Comparison of ENCODE assay signal across 8 cellular contexts in genomic region chr9:40106003-40106782, GRCh38.
A peak's percentile ranks its signal among the peaks of the same experiment; 100 is the strongest.
DNase-seq lines count a peak whose midpoint lies in the region; ATAC-seq and TF ChIP-seq lines count a peak whose summit lies in the region.
"Not testable (repeated sequence)": the region's sequence is repeated elsewhere in the genome, so short reads cannot be mapped to it uniquely, and the experiment has no call there.

No MANE protein-coding gene starts in this region.

- not testable (repeated sequence) for H2BK12ac ChIP-seq in mesenchymal stem cell (ENCODE audit: low read length in 2 of 2)

- WGBS in mesenchymal stem cell = no CpG with 5 or more reads among the region's 71 CpGs
- 10% methylated on average over 34 of the region's 71 CpGs for WGBS in smooth muscle cell (ENCODE audit: low lambda C conversion rate)

- intact Hi-C loops in vagina (cut with DNase I) = not testable (repeated sequence)

- H3K14ac ChIP-seq in mesenchymal stem cell (ENCODE audit: low read length in 2 of 2) = not testable (repeated sequence)

- H3K4ac ChIP-seq in mesenchymal stem cell (ENCODE audit: low read depth in 1 of 2, low read length in 2 of 2) = not testable (repeated sequence)

- H2AK5ac ChIP-seq in mesenchymal stem cell (ENCODE audit: low read length, severe bottlenecking) = not testable (repeated sequence)

- H3K36me3 ChIP-seq in mesenchymal stem cell (ENCODE audit: control insufficient read depth in 1 of 2, insufficient read depth in 2 of 2, low read depth in 1 of 2, low read length in 2 of 2); smooth muscle cell (ENCODE audit: low read depth); vagina: not testable (repeated sequence)

- H3K4me3 ChIP-seq in LNCaP clone FGC (ENCODE audit: low read depth, low read length) = 0 out of 2 replicates have a peak overlapping the region, but pooled peaks have one; percentile 28
- peak overlapping the region; percentile 62 for H3K4me3 ChIP-seq in fibroblast of pulmonary artery (replicated peaks; ENCODE audit: low read depth, low read length)
- H3K4me3 ChIP-seq in mesenchymal stem cell (ENCODE audit: insufficient read depth in 1 of 2, low read depth in 1 of 2, low read length in 2 of 2) = peak overlapping the region in 1 of 2 experiments; percentile 68
- H3K4me3 ChIP-seq in smooth muscle cell = peak overlapping the region; percentile 67
- peak overlapping the region; percentile 42 to 60 for H3K4me3 ChIP-seq in vagina

- H2BK15ac ChIP-seq in mesenchymal stem cell (ENCODE audit: low read depth, poor library complexity, severe bottlenecking) = not testable (repeated sequence)

- H3K9me3 ChIP-seq in mesenchymal stem cell (ENCODE audit: control insufficient read depth, low read length); smooth muscle cell (replicated peaks; ENCODE audit: low read depth); vagina: not testable (repeated sequence)

- not testable (repeated sequence) for H3K4me2 ChIP-seq in mesenchymal stem cell (ENCODE audit: low read length, poor library complexity, severe bottlenecking)
- H3K4me2 ChIP-seq in smooth muscle cell = peak overlapping the region; percentile 84

- not testable (repeated sequence) for H2BK5ac ChIP-seq in mesenchymal stem cell (ENCODE audit: low read depth, low read length, poor library complexity, severe bottlenecking)

- H2AFZ ChIP-seq in mesenchymal stem cell (ENCODE audit: low read depth, low read length) = not testable (repeated sequence)
- H2AFZ ChIP-seq in smooth muscle cell (ENCODE audit: low read depth) = peak overlapping the region; percentile 90

- H3K18ac ChIP-seq in mesenchymal stem cell (ENCODE audit: low read depth in 1 of 2, low read length in 2 of 2) = not testable (repeated sequence)

- not testable (repeated sequence) for H3K27me3 ChIP-seq in mesenchymal stem cell (ENCODE audit: control insufficient read depth in 1 of 2, insufficient read depth in 1 of 2, low read length in 2 of 2); smooth muscle cell (ENCODE audit: low read depth); vagina

- not testable (repeated sequence) for H3K27ac ChIP-seq in mesenchymal stem cell (ENCODE audit: low read length, poor library complexity, severe bottlenecking); smooth muscle cell (ENCODE audit: low read depth)
- H3K27ac ChIP-seq in vagina = peak overlapping the region; percentile 81

- not testable (repeated sequence) for DNase-seq in LNCaP clone FGC (ENCODE audit: low read depth); smooth muscle cell (lab: John Stamatoyannopoulos, UW; ENCODE audit: unreplicated experiment)
- peak; percentile 50 for DNase-seq in activated CD4-positive, alpha-beta T cell treated with anti-CD3 and anti-CD28 coated beads, Interleukin-2, amount 50 U/mL, for 1 hour
- DNase-seq in astrocyte of the hippocampus (ENCODE audit: low read depth, low spot score) (peak; percentile 56), fibroblast of pulmonary artery (ENCODE audit: low read depth) (peak; percentile 60), mesenchymal stem cell (peak; percentile 8), vagina (ENCODE audit: extremely low spot score in 2 of 2) (peak in 1 of 2 donors; percentile 27)

- H4K91ac ChIP-seq in mesenchymal stem cell (ENCODE audit: low read length) = not testable (repeated sequence)

- H3K4me1 ChIP-seq in mesenchymal stem cell (ENCODE audit: control insufficient read depth, insufficient read depth, low read depth, low read length); smooth muscle cell (ENCODE audit: low read depth); vagina: not testable (repeated sequence)

- H4K8ac ChIP-seq in mesenchymal stem cell (ENCODE audit: low read length) = not testable (repeated sequence)

- H2BK120ac ChIP-seq in mesenchymal stem cell (ENCODE audit: low read depth, low read length) = not testable (repeated sequence)

- TF ChIP-seq POLR2A in vagina (IDR thresholded peaks at IDR 0.05) = not testable (repeated sequence)

- TF ChIP-seq CTCF in LNCaP clone FGC (IDR thresholded peaks at IDR 0.05; ENCODE audit: control insufficient read depth, extremely low read depth, insufficient read depth); fibroblast of pulmonary artery (IDR thresholded peaks at IDR 0.05; ENCODE audit: low read length, missing control alignments); smooth muscle cell (IDR thresholded peaks at IDR 0.05; ENCODE audit: borderline replicate concordance, insufficient read depth, poor library complexity, severe bottlenecking); vagina (IDR thresholded peaks at IDR 0.05): not testable (repeated sequence)

- not testable (repeated sequence) for H3K23ac ChIP-seq in mesenchymal stem cell (ENCODE audit: low read length in 2 of 2)

- H3K9ac ChIP-seq in mesenchymal stem cell (ENCODE audit: low read length) = not testable (repeated sequence)
- H3K9ac ChIP-seq in smooth muscle cell (ENCODE audit: low read depth) = peak overlapping the region; percentile 51

- not testable (repeated sequence) for H3K79me1 ChIP-seq in mesenchymal stem cell (replicated peaks; ENCODE audit: low read length, poor library complexity, severe bottlenecking)

- H3F3A ChIP-seq in smooth muscle cell (ENCODE audit: low read depth) = not testable (repeated sequence)

- H3K79me2 ChIP-seq in smooth muscle cell (ENCODE audit: low read depth) = not testable (repeated sequence)

- ATAC-seq in GM18907 (IDR thresholded peaks at IDR 0.05; ENCODE audit: unreplicated experiment) = peak; percentile 67

- H4K20me1 ChIP-seq in smooth muscle cell (ENCODE audit: low read depth) = not testable (repeated sequence)
